22 cellular contexts compared by ENCODE assay signal in genomic region chr3:50408445-50408953, GRCh38.
"Had no signal": no experiment of that assay in that cellular context is flagged by ENCODE, and none has a peak within 500 bp of the region (broad histone marks: within the 10 kb centered on the region; RNA-seq: fewer than 3 reads in every experiment).

No MANE protein-coding gene starts in this region.

- H3K27me3 ChIP-seq: breast epithelium had no signal

- H3K9me3 Mint-ChIP-seq: activated CD8-positive, alpha-beta T cell treated with anti-CD3 and anti-CD28 coated beads for 36 hours; activated naive CD4-positive, alpha-beta T cell treated with anti-CD3 and anti-CD28 coated beads, Interleukin-2, amount 10 ng/mL, durations not matched to agents 7 days and 5 days; activated naive CD8-positive, alpha-beta T cell treated with anti-CD3 and anti-CD28 coated beads for 36 hours; activated T-helper 2 cell treated with anti-CD3 and anti-CD28 coated beads, Interferon-gamma antibody, Interleukin-2, Interleukin-4, amounts not matched to agents 10 μg/mL and 5 μg/mL and 100 μg/mL, durations not matched to agents 14 hours and 24 hours and 36 hours; T-helper 1 cell treated with Interleukin-12 subunit alpha and Interleukin-12 subunit beta and Interleukin-4 antibody, amounts not matched to agents 30 μg/mL and 1 μg/mL, for 36 hours had no signal

- H3K4me3 Mint-ChIP-seq: activated CD8-positive, alpha-beta T cell treated with anti-CD3 and anti-CD28 coated beads for 36 hours; activated naive CD4-positive, alpha-beta T cell treated with anti-CD3 and anti-CD28 coated beads, Interleukin-2, amount 10 ng/mL, durations not matched to agents 7 days and 5 days; activated naive CD8-positive, alpha-beta T cell treated with anti-CD3 and anti-CD28 coated beads for 36 hours; activated T-cell treated with anti-CD3 and anti-CD28 coated beads, Interleukin-2, amount 50 U/mL, for 72 hours; T-helper 1 cell treated with Interleukin-12 subunit alpha and Interleukin-12 subunit beta and Interleukin-4 antibody, amounts not matched to agents 30 μg/mL and 1 μg/mL, for 36 hours had no signal

- H3K27ac ChIP-seq: breast epithelium had no signal

- H3K27me3 Mint-ChIP-seq: activated CD8-positive, alpha-beta T cell treated with anti-CD3 and anti-CD28 coated beads for 36 hours; activated naive CD8-positive, alpha-beta T cell treated with anti-CD3 and anti-CD28 coated beads for 36 hours had no signal

- H3K36me3 Mint-ChIP-seq: activated naive CD4-positive, alpha-beta T cell treated with anti-CD3 and anti-CD28 coated beads, Interleukin-2, amount 10 ng/mL, durations not matched to agents 7 days and 5 days; activated naive CD8-positive, alpha-beta T cell treated with anti-CD3 and anti-CD28 coated beads for 36 hours had no signal

- H3K4me1 ChIP-seq: breast epithelium had no signal

- H3K36me3 ChIP-seq: breast epithelium had no signal

- FAIRE-seq: K562, RCC 7860 had no signal

- H3K9me3 ChIP-seq: breast epithelium had no signal

- H3K4me1 Mint-ChIP-seq: activated naive CD4-positive, alpha-beta T cell treated with anti-CD3 and anti-CD28 coated beads, Interleukin-2, amount 10 ng/mL, durations not matched to agents 7 days and 5 days had no signal

- ATAC-seq: activated CD4-positive, CD25-positive, alpha-beta regulatory T cell treated with anti-CD3 and anti-CD28 coated beads, Interleukin-2, amount 50 U/mL, for 24 hours; activated CD8-positive, alpha-beta T cell treated with anti-CD3 and anti-CD28 coated beads for 36 hours; activated T-cell treated with anti-CD3 and anti-CD28 coated beads, Interleukin-2, amount 50 U/mL, for 72 hours; K562; PC-3 had no signal

- H3K27ac Mint-ChIP-seq: activated CD8-positive, alpha-beta T cell treated with anti-CD3 and anti-CD28 coated beads for 36 hours; activated naive CD4-positive, alpha-beta T cell treated with anti-CD3 and anti-CD28 coated beads, Interleukin-2, amount 10 ng/mL, durations not matched to agents 7 days and 5 days; activated naive CD8-positive, alpha-beta T cell treated with anti-CD3 and anti-CD28 coated beads for 36 hours; activated T-cell treated with anti-CD3 and anti-CD28 coated beads, Interleukin-2, amount 50 U/mL, for 72 hours; activated T-helper 2 cell treated with anti-CD3 and anti-CD28 coated beads, Interferon-gamma antibody, Interleukin-2, Interleukin-4, amounts not matched to agents 10 μg/mL and 5 μg/mL and 100 μg/mL, durations not matched to agents 14 hours and 24 hours and 36 hours; T-helper 1 cell treated with Interleukin-12 subunit alpha and Interleukin-12 subunit beta and Interleukin-4 antibody, amounts not matched to agents 30 μg/mL and 1 μg/mL, for 36 hours had no signal

- H3K4me3 ChIP-seq: breast epithelium, K562 had no signal

- DNase-seq: activated CD4-positive, alpha-beta T cell treated with anti-CD3 and anti-CD28 coated beads for 4 hours; activated CD8-positive, alpha-beta memory T cell treated with anti-CD3 and anti-CD28 coated beads, Interleukin-2, amount 50 U/mL, for 4 hours; activated CD8-positive, alpha-beta T cell treated with anti-CD3 and anti-CD28 coated beads for 36 hours; activated gamma-delta T cell treated with Interleukin-2 at 50 U/mL for 16 hours; activated naive CD4-positive, alpha-beta T cell treated with anti-CD3 and anti-CD28 coated beads, Interleukin-2, amount 10 ng/mL, durations not matched to agents 7 days and 5 days; activated naive CD8-positive, alpha-beta T cell treated with anti-CD3 and anti-CD28 coated beads for 36 hours; activated T-cell treated with anti-CD3 and anti-CD28 coated beads, Interleukin-2, amount 50 U/mL, for 72 hours; caudate nucleus; Karpas-422; NCI-H2029 treated with DMSO at 0.1 percent for 48 hours; NCI-H2171 treated with DMSO at 0.1 percent for 48 hours; NCI-H226; NCI-H510A; NCI-H69; PC-3; SHP77 treated with DMSO at 0.1 percent for 48 hours had no signal
